14 cellular contexts compared by ENCODE assay signal in genomic region chr6:38612386-38612965, GRCh38. TPM values are rescaled to one million over a fixed set of nuclear protein-coding genes. Genes with fewer than 3 reads are reported as not detected.
DNase-seq lines count a peak whose midpoint lies in the region; ATAC-seq and TF ChIP-seq lines count a peak whose summit lies in the region.
"Had no signal": no experiment of that assay in that cellular context is flagged by ENCODE, and none has a peak within 500 bp of the region (broad histone marks: within the 10 kb centered on the region; RNA-seq: fewer than 3 reads in every experiment).

No MANE protein-coding gene starts in this region.

- peak; percentile 77 for ATAC-seq in omental fat pad (ENCODE audit: low FRiP score)
- ATAC-seq in GM21717 (IDR thresholded peaks at IDR 0.05; ENCODE audit: unreplicated experiment): no peak

- H3K36me3 ChIP-seq in brain microvascular endothelial cell (replicated peaks): no peaks in the 10 kb centered on the region
- H3K36me3 ChIP-seq: sigmoid colon had no signal

- TF ChIP-seq CTCF in AG09319 (IDR thresholded peaks at IDR 0.05; ENCODE audit: low read depth, low read length) (no peak), epithelial cell of proximal tubule (conservative IDR thresholded peaks at IDR 0.05; ENCODE audit: low read depth, low read length) (no peak), omental fat pad (IDR thresholded peaks at IDR 0.05) (no peak), brain microvascular endothelial cell (IDR thresholded peaks at IDR 0.05; ENCODE audit: low read depth, low read length, missing control alignments) (no peak)

- peak; percentile 40 for DNase-seq in AG09319 (ENCODE audit: extremely low read depth, low read depth)
- peak; percentile 43 for DNase-seq in M059J (ENCODE audit: low read depth)
- peak; percentile 31 for DNase-seq in epithelial cell of proximal tubule (ENCODE audit: low read depth)
- no peak for DNase-seq in omental fat pad (ENCODE audit: low spot score)
- DNase-seq in brain microvascular endothelial cell: no peak
- DNase-seq in stimulated activated CD4-positive, alpha-beta T cell treated with anti-CD3 and anti-CD28 coated beads, Interleukin-12 subunit alpha, Interleukin-12 subunit beta, amount 100 ng/mL, for 4 hours: no peak
- no peak for DNase-seq in SHP77 (lab: John Stamatoyannopoulos, UW)
- DNase-seq: cerebellar nuclear complex; DMS79; NCI-H2081 treated with DMSO at 0.1 percent for 48 hours; sigmoid colon; stimulated activated naive CD4-positive, alpha-beta T cell had no signal

- in situ Hi-C loops in brain microvascular endothelial cell (cut with HindIII; ENCODE audit: low pct_ligation_motif_present, low sequenced_read_pairs): no loop called here

- H3K4me3 ChIP-seq in epithelial cell of proximal tubule (ENCODE audit: low read depth, low read length) (no peak overlapping the region), brain microvascular endothelial cell (ENCODE audit: low read depth, low read length) (no peak overlapping the region)
- H3K4me3 ChIP-seq: sigmoid colon had no signal

- no peaks in the 10 kb centered on the region for H3K27me3 ChIP-seq in brain microvascular endothelial cell (replicated peaks)
- H3K27me3 ChIP-seq: sigmoid colon had no signal

- no peak overlapping the region for H3K27ac ChIP-seq in brain microvascular endothelial cell
- H3K27ac ChIP-seq: epithelial cell of prostate, sigmoid colon had no signal

RNA-seq across cellular contexts. Expression of gene BTBD9, which starts 27.3 kb away (rescaled TPM):
- 6.0 and 11.3 TPM in 2 replicates for total RNA-seq in M059J (2014; rRNA removed; shearing (Covaris generic))
- total RNA-seq in epithelial cell of proximal tubule (2.9 TPM in 2 replicates), omental fat pad (10 to 100 TPM; 10.8 to 26.3 (median 15.3) TPM)

Comparison
In these comparisons a context has a peak if more than half of its experiments do, and no peak if none do; other contexts are left out.
1. DNase-seq: peak in AG09319 (single experiment), M059J (single experiment) and epithelial cell of proximal tubule (single experiment); none in omental fat pad (single experiment), brain microvascular endothelial cell (single experiment), stimulated activated CD4-positive, alpha-beta T cell treated with anti-CD3 and anti-CD28 coated beads, Interleukin-12 subunit alpha, Interleukin-12 subunit beta, amount 100 ng/mL, for 4 hours (single experiment) and SHP77 (0 of 2).